In the genomic region with DNA sequence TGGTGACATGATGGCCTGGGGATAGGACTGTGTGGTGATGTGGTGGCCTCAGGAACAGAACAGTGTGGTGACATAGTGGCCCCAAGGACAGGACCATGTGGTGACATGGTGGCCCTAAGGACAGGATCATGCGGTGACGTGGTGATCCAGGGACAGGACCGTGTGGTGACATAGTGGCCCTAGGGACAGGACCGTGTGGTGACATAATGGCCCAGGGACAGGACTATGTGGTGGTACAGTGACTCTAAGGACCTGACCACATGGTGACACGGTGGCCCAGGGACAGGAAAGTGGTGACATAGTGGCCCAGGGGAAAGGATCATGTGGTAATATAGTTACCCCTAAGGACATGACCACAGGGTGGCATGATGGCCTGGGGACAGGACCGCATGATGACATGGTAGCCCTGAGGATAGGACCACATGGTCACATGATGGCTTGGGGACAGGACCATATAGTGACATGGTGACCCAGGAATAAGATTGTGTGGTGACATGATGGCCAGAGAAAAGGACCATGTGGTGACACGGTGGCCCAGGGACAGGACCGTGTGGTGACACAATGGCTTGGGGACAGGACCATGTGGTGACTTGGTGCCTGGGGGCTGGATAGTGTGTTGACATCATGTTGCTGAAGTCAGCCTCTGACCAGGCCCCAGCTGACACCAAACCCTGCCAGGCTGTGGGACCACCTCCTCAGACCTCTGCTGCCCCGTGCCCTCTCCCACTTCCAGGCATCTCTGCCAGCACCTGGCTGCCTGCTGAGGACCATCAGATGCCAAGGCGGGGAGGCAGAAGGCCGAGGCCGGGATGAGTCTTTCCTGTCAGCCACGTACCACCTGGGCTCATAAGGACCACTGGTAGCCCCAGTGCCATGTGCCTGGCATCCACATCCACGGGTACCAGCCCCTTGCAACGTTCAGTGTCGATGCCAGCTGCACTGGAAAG, we compare ENCODE assay signal across 33 cellular contexts.
"Had no signal": no experiment of that assay in that cellular context is flagged by ENCODE, and none has a peak within 500 bp of the region (broad histone marks: within the 10 kb centered on the region; RNA-seq: fewer than 3 reads in every experiment).

No MANE protein-coding gene starts in this region.

- H3K27ac Mint-ChIP-seq: activated B cell treated with CpG ODN at 0.5 μM for 24 hours; activated CD4-positive, alpha-beta memory T cell treated with anti-CD3 and anti-CD28 coated beads for 36 hours; activated naive CD4-positive, alpha-beta T cell treated with anti-CD3 and anti-CD28 coated beads, Interleukin-2, amount 10 ng/mL, durations not matched to agents 7 days and 5 days; activated naive CD8-positive, alpha-beta T cell; activated T-helper 1 cell treated with anti-CD3 and anti-CD28 coated beads, Interleukin-12 subunit alpha, Interleukin-12 subunit beta, Interleukin-2, Interleukin-4 antibody, amounts not matched to agents 30 ng/mL and 10 ng/mL and 1 ng/mL, durations not matched to agents 14 hours and 24 hours and 36 hours had no signal

- H3K9me3 Mint-ChIP-seq: activated B cell treated with CpG ODN at 0.5 μM for 24 hours; activated T-helper 1 cell treated with anti-CD3 and anti-CD28 coated beads, Interleukin-12 subunit alpha, Interleukin-12 subunit beta, Interleukin-2, Interleukin-4 antibody, amounts not matched to agents 30 ng/mL and 10 ng/mL and 1 ng/mL, durations not matched to agents 14 hours and 24 hours and 36 hours had no signal

- H3K27ac ChIP-seq: brain microvascular endothelial cell, VCaP had no signal

- H3K4me3 Mint-ChIP-seq: activated B cell treated with CpG ODN at 0.5 μM for 24 hours; activated CD4-positive, alpha-beta memory T cell treated with anti-CD3 and anti-CD28 coated beads for 36 hours; activated naive CD4-positive, alpha-beta T cell treated with anti-CD3 and anti-CD28 coated beads, Interleukin-2, amount 10 ng/mL, durations not matched to agents 7 days and 5 days; activated naive CD8-positive, alpha-beta T cell; activated T-cell treated with anti-CD3 and anti-CD28 coated beads, Interleukin-2, amount 50 U/mL, for 4 hours; activated T-helper 1 cell treated with anti-CD3 and anti-CD28 coated beads, Interleukin-12 subunit alpha, Interleukin-12 subunit beta, Interleukin-2, Interleukin-4 antibody, amounts not matched to agents 30 ng/mL and 10 ng/mL and 1 ng/mL, durations not matched to agents 14 hours and 24 hours and 36 hours had no signal

- H3K27me3 Mint-ChIP-seq: activated CD4-positive, alpha-beta memory T cell treated with anti-CD3 and anti-CD28 coated beads for 36 hours; activated naive CD4-positive, alpha-beta T cell treated with anti-CD3 and anti-CD28 coated beads, Interleukin-2, amount 10 ng/mL, durations not matched to agents 7 days and 5 days had no signal

- H3K36me3 ChIP-seq: brain microvascular endothelial cell had no signal

- H3K27me3 ChIP-seq: brain microvascular endothelial cell had no signal

- ATAC-seq: activated T-cell treated with anti-CD3 and anti-CD28 coated beads, Interleukin-2, amount 50 U/mL, for 4 hours; Panc1; SK-N-SH treated with all-trans-retinoic acid at 6 μM for 48 hours had no signal

- DNase-seq: activated B cell treated with CpG ODN at 0.5 μM for 24 hours; activated CD4-positive, alpha-beta memory T cell treated with anti-CD3 and anti-CD28 coated beads for 36 hours; activated CD4-positive, alpha-beta T cell treated with anti-CD3 and anti-CD28 coated beads for 4 hours; activated CD4-positive, alpha-beta T cell treated with anti-CD3 and anti-CD28 coated beads, Interleukin-2, amount 50 U/mL, for 1 hour; activated CD4-positive, CD25-positive, alpha-beta regulatory T cell treated with anti-CD3 and anti-CD28 coated beads, Interleukin-2, amount 50 U/mL, for 72 hours; activated CD8-positive, alpha-beta memory T cell treated with anti-CD3 and anti-CD28 coated beads, Interleukin-2, amount 50 U/mL, for 4 hours; activated effector memory CD4-positive, alpha-beta T cell treated with Interleukin-2 at 50 U/mL for 16 hours; activated naive CD4-positive, alpha-beta T cell treated with anti-CD3 and anti-CD28 coated beads, Interleukin-2, amount 10 ng/mL, durations not matched to agents 7 days and 5 days; activated T-cell treated with anti-CD3 and anti-CD28 coated beads for 4 hours; activated T-cell treated with anti-CD3 and anti-CD28 coated beads, Interleukin-2, amount 50 U/mL, for 4 hours; amniotic stem cell; aorta; brain microvascular endothelial cell; Karpas-422; KBM-7; NCI-H1048; NCI-H1105 treated with DMSO at 0.1 percent for 48 hours; NCI-H1436; NCI-H1694; NCI-H1930; NCI-H2081 treated with DMSO at 0.1 percent for 48 hours; NCI-H345; NCI-H524 treated with DMSO at 0.1 percent for 48 hours; SHP77 treated with DMSO at 0.1 percent for 48 hours; SW 1271; T-helper 1 cell; T-helper 2 cell; T-helper 9 cell had no signal

- H3K36me3 Mint-ChIP-seq: activated CD4-positive, alpha-beta memory T cell treated with anti-CD3 and anti-CD28 coated beads for 36 hours; activated naive CD4-positive, alpha-beta T cell treated with anti-CD3 and anti-CD28 coated beads, Interleukin-2, amount 10 ng/mL, durations not matched to agents 7 days and 5 days; activated naive CD8-positive, alpha-beta T cell had no signal

- H3K4me1 Mint-ChIP-seq: activated B cell treated with CpG ODN at 0.5 μM for 24 hours; activated naive CD4-positive, alpha-beta T cell treated with anti-CD3 and anti-CD28 coated beads, Interleukin-2, amount 10 ng/mL, durations not matched to agents 7 days and 5 days had no signal
